Comparison of ENCODE assay signal across 6 cellular contexts in genomic region chr16:87231911-87232310, GRCh38.
"Had no signal": no experiment of that assay in that cellular context is flagged by ENCODE, and none has a peak within 500 bp of the region (broad histone marks: within the 10 kb centered on the region; RNA-seq: fewer than 3 reads in every experiment).

No MANE protein-coding gene starts in this region.

- ATAC-seq: K562 had no signal

- H3K27ac ChIP-seq: HL-60, KMS-11 had no signal

- FAIRE-seq: HTR-8/SVneo, K562 had no signal

- H3K4me3 ChIP-seq: K562 had no signal

- H3K4me2 ChIP-seq: KMS-11 had no signal

- H3K9ac ChIP-seq: KMS-11 had no signal

- DNase-seq: KBM-7, KG1 had no signal
